ENCODE assay signal across 8 cellular contexts in genomic region chr9:131274674-131275331, GRCh38. TPM values are rescaled to one million over a fixed set of nuclear protein-coding genes. Genes with fewer than 3 reads are reported as not detected.
DNase-seq lines count a peak whose midpoint lies in the region; ATAC-seq and TF ChIP-seq lines count a peak whose summit lies in the region.

No MANE protein-coding gene starts in this region.

- H3K27ac ChIP-seq in right cardiac atrium (ENCODE audit: low read length) (peak overlapping the region; percentile 98), subcutaneous abdominal adipose tissue (ENCODE audit: low read depth, low read length) (peak overlapping the region; percentile 65)

- WGBS in right cardiac atrium = 40% methylated on average over 18 of the region's 18 CpGs

- CTCF ChIA-PET in activated B cell treated with CpG ODN at 0.5 μM for 24 hours (lab: Charles Lee) = interaction anchor here (0.7 to 2.1 kb wide), 8 partner anchors 19 to 96 kb away, joined by 3 to 9 read pairs (median 4); no protein-coding TSS in a partner anchor

- no peaks in the 10 kb centered on the region for H3K9me3 Mint-ChIP-seq in activated B cell treated with CpG ODN at 0.5 μM for 24 hours

- H3K4me1 Mint-ChIP-seq in activated B cell treated with CpG ODN at 0.5 μM for 24 hours = peaks cover 57% of the 10 kb centered on the region

- H3K9me3 ChIP-seq in right cardiac atrium (ENCODE audit: control insufficient read depth, low read length) = no peaks in the 10 kb centered on the region
- H3K9me3 ChIP-seq in subcutaneous abdominal adipose tissue (ENCODE audit: control insufficient read depth in 5 of 5, low read length in 5 of 5) = no peaks in the 10 kb centered on the region

- H3K4me1 ChIP-seq in right cardiac atrium (ENCODE audit: control insufficient read depth, insufficient read depth, low read length) (peaks cover 3% of the 10 kb centered on the region), subcutaneous abdominal adipose tissue (ENCODE audit: control insufficient read depth in 5 of 5, insufficient read depth in 5 of 5, low read length in 5 of 5) (peaks cover 6 to 74% (median 55%) of the 10 kb centered on the region in 5 donors)

- H3K27ac Mint-ChIP-seq in activated B cell treated with CpG ODN at 0.5 μM for 24 hours = peak overlapping the region; percentile 98

- H3K27me3 Mint-ChIP-seq in activated B cell treated with CpG ODN at 0.5 μM for 24 hours = no peaks in the 10 kb centered on the region

- intact Hi-C loops in activated B cell treated with CpG ODN at 0.5 μM for 24 hours (cut with micrococcal nuclease) (loop anchor here (1.0 to 10.0 kb wide), 5 partner anchors 19 to 450 kb away; no protein-coding TSS in a partner anchor), right cardiac atrium (cut with DNase I) (loop anchor here (2.0 to 10.0 kb wide), 6 partner anchors 38 to 100 kb away; no protein-coding TSS in a partner anchor)

- POLR2A ChIA-PET in activated B cell treated with CpG ODN at 0.5 μM for 24 hours (lab: Charles Lee) = interaction anchor here (0.6 to 17.5 kb wide), 11 partner anchors 10 to 150 kb away, joined by 3 to 593 read pairs (median 6); partner anchors contain the start of genes NUP214 and PLPP7

- no peak for DNase-seq in activated CD4-positive, CD25-positive, alpha-beta regulatory T cell (lab: John Stamatoyannopoulos, UW)
- DNase-seq in activated B cell treated with CpG ODN at 0.5 μM for 24 hours (peak; percentile 36), right cardiac atrium (peak; percentile 50 to 84 (median 82)), DMS 273 treated with DMSO at 0.1 percent for 48 hours (lab: John Stamatoyannopoulos, UW) (no peak), HPDE6-E6E7 (ENCODE audit: extremely low spot score) (no peak)

- peak; percentile 15 for ATAC-seq in activated CD4-positive, CD25-positive, alpha-beta regulatory T cell treated with anti-CD3 and anti-CD28 coated beads, Interleukin-2, amount 50 U/mL, for 24 hours
- ATAC-seq in activated B cell treated with CpG ODN at 0.5 μM for 24 hours (ENCODE audit: low read depth) (no peak), right cardiac atrium (peak; percentile 39 to 40), GM21360 (IDR thresholded peaks at IDR 0.05; ENCODE audit: unreplicated experiment) (no peak)

- H3K36me3 ChIP-seq in subcutaneous abdominal adipose tissue (ENCODE audit: control insufficient read depth in 5 of 5, insufficient read depth in 5 of 5, low read length in 5 of 5) = no peaks in the 10 kb centered on the region

- H3K36me3 Mint-ChIP-seq in activated B cell treated with CpG ODN at 0.5 μM for 24 hours (ENCODE audit: low read depth) = peaks cover 20% of the 10 kb centered on the region

- peak overlapping the region; percentile 1 to 88 (median 53) for H3K9ac ChIP-seq in subcutaneous abdominal adipose tissue (ENCODE audit: low read length in 5 of 5)

- no peaks in the 10 kb centered on the region for H3K27me3 ChIP-seq in right cardiac atrium (ENCODE audit: control insufficient read depth, insufficient read depth)
- H3K27me3 ChIP-seq in subcutaneous abdominal adipose tissue (ENCODE audit: control insufficient read depth in 5 of 5, insufficient read depth in 4 of 5, low read length in 5 of 5) = peaks cover 0 to under 1% (median 0%) of the 10 kb centered on the region in 5 donors

- H3K4me3 ChIP-seq in right cardiac atrium (ENCODE audit: low read length) = peak overlapping the region; percentile 86
- H3K4me3 ChIP-seq in subcutaneous abdominal adipose tissue (ENCODE audit: low read depth in 1 of 5, low read length in 5 of 5) = peak overlapping the region; percentile 62 to 70 (median 64)

- H3K4me3 Mint-ChIP-seq in activated B cell treated with CpG ODN at 0.5 μM for 24 hours = peak overlapping the region; percentile 98

- no peak for TF ChIP-seq CTCF in activated B cell treated with CpG ODN at 0.5 μM for 24 hours (IDR thresholded peaks at IDR 0.05)

RNA-seq across cellular contexts. Expression of gene FAM78A, which starts 1.5 kb away (rescaled TPM):
- total RNA-seq in activated B cell treated with CpG ODN at 0.5 μM for 24 hours (20.6 and 22.9 TPM in 2 replicates), right cardiac atrium (10 to 100 TPM; 37.9 to 63.8 (median 53.9) TPM)
- 50.7 TPM for polyA plus RNA-seq in right cardiac atrium

RNA-seq across cellular contexts. Expression of gene PLPP7, which starts 14.7 kb away (rescaled TPM):
- total RNA-seq in activated B cell treated with CpG ODN at 0.5 μM for 24 hours (0.39 and 0.53 TPM in 2 replicates), right cardiac atrium (100 to 1,000 TPM in 3 of 4 donors, 10 to 100 TPM in 1; 96.3 to 126 (median 106) TPM)
- 160 TPM for polyA plus RNA-seq in right cardiac atrium

Comparison
In these comparisons a context has a peak if more than half of its experiments do, and no peak if none do; other contexts are left out.
1. ATAC-seq: peak in activated CD4-positive, CD25-positive, alpha-beta regulatory T cell treated with anti-CD3 and anti-CD28 coated beads, Interleukin-2, amount 50 U/mL, for 24 hours (2 of 2) and right cardiac atrium (2 of 2); none in activated B cell treated with CpG ODN at 0.5 μM for 24 hours (single experiment) and GM21360 (single experiment).
2. DNase-seq: peak in activated B cell treated with CpG ODN at 0.5 μM for 24 hours (single experiment) and right cardiac atrium (3 of 3); none in activated CD4-positive, CD25-positive, alpha-beta regulatory T cell (0 of 4), DMS 273 treated with DMSO at 0.1 percent for 48 hours (single experiment) and HPDE6-E6E7 (single experiment).
3. RNA of gene PLPP7, which starts 14.7 kb away (total RNA-seq): 96.3 to 126 TPM in right cardiac atrium; 0.39 to 0.53 TPM in activated B cell treated with CpG ODN at 0.5 μM for 24 hours; every median in the first group is over 10 times any median in the second.